Comparison of ENCODE assay signal across 21 cellular contexts in genomic region chr14:85701116-85701515, GRCh38.
"Had no signal": no experiment of that assay in that cellular context is flagged by ENCODE, and none has a peak within 500 bp of the region (broad histone marks: within the 10 kb centered on the region; RNA-seq: fewer than 3 reads in every experiment).

No MANE protein-coding gene starts in this region.

- H3K9me2 ChIP-seq: SK-N-SH had no signal

- H3K9me3 ChIP-seq: SK-N-SH had no signal

- H3K9ac ChIP-seq: SK-N-SH had no signal

- H3K27ac ChIP-seq: RWPE1 had no signal

- DNase-seq: IMR-90, Kasumi-1, NCI-H1092, NCI-H1105 treated with DMSO at 0.1 percent for 48 hours, NCI-H1417 treated with DMSO at 0.1 percent for 48 hours, NCI-H146, NCI-H187, NCI-H2029, NCI-H2081 treated with DMSO at 0.1 percent for 48 hours, NCI-H2171, NCI-H226, NCI-H446, NCI-H510A, NCI-H526, PC-3, SHP77, SK-N-SH, SW 1271 had no signal

- H3K4me2 ChIP-seq: SK-N-SH had no signal

- ATAC-seq: HepG2, Panc1, PC-3 had no signal
